8 cellular contexts compared by ENCODE assay signal in genomic region chr16:30921748-30922419, GRCh38. TPM values are rescaled to one million over a fixed set of nuclear protein-coding genes. Genes with fewer than 3 reads are reported as not detected.
DNase-seq lines count a peak whose midpoint lies in the region; ATAC-seq and TF ChIP-seq lines count a peak whose summit lies in the region.

No MANE protein-coding gene starts in this region.

- CTCF ChIA-PET in CD4-positive, alpha-beta memory T cell (lab: Charles Lee; ENCODE audit: partially characterized antibody), result interaction anchor here (0.6 to 4.7 kb wide), 5 partner anchors 17 to 77 kb away, joined by 4 to 80 read pairs (median 7); no protein-coding TSS in a partner anchor
- CTCF ChIA-PET in HEK293 (lab: Yijun Ruan, JAX), result interaction anchor here (0.6 to 4.0 kb wide), 8 partner anchors 69 to 890 kb away, joined by 3 to 31 read pairs (median 4); partner anchors contain the start of gene KAT8

- H3K4me3 ChIP-seq in CD4-positive, alpha-beta memory T cell (ENCODE audit: low read length in 2 of 2), result peak overlapping the region; percentile 59 to 92
- H3K4me3 ChIP-seq in HEK293 (ENCODE audit: low read depth, low read length) (peak overlapping the region; percentile 54), breast epithelium (peak overlapping the region; percentile 65 to 67 (median 65)), skin epidermis (peak overlapping the region; percentile 45 to 91 (median 67))

- H3K27ac ChIP-seq in CD4-positive, alpha-beta memory T cell (ENCODE audit: low read depth, low read length), result peak overlapping the region; percentile 90
- H3K27ac ChIP-seq in HEK293 (ENCODE audit: extremely low read depth, low read depth, low read length), result peak overlapping the region; percentile 25; the same call in 1 of the 2 replicates
- peak overlapping the region; percentile 89 for H3K27ac ChIP-seq in VCaP
- peak overlapping the region; percentile 94 to 97 for H3K27ac ChIP-seq in breast epithelium
- peak overlapping the region in 20 of 21 experiments; percentile 5 to 96 (median 87) for H3K27ac ChIP-seq in skin epidermis

- H3K36me3 Mint-ChIP-seq in CD4-positive, alpha-beta memory T cell, result peaks cover 0 to 14% of the 10 kb centered on the region in 2 donors

- TF ChIP-seq CTCF in HEK293 (tag by site-specific recombination; IDR thresholded peaks at IDR 0.05) (peak; percentile 90; the same call in 1 of the 2 replicates), VCaP (conservative IDR thresholded peaks at IDR 0.05) (peak; percentile 69), breast epithelium (IDR thresholded peaks at IDR 0.05) (peak; percentile 82 to 93 (median 91))

- ATAC-seq in GM21515 (IDR thresholded peaks at IDR 0.05; ENCODE audit: unreplicated experiment), result no peak

- peak; percentile 2 for TF ChIP-seq POLR2A in breast epithelium (IDR thresholded peaks at IDR 0.05)

- peaks cover 0 to 2% (median 0%) of the 10 kb centered on the region in 8 donors for H3K9me3 Mint-ChIP-seq in CD4-positive, alpha-beta memory T cell

- H3K27me3 Mint-ChIP-seq in CD4-positive, alpha-beta memory T cell, result no peaks in the 10 kb centered on the region

- H3K4me1 Mint-ChIP-seq in CD4-positive, alpha-beta memory T cell, result peaks cover 7 to 33% (median 17%) of the 10 kb centered on the region in 4 donors

- no peaks in the 10 kb centered on the region for H3K36me3 ChIP-seq in CD4-positive, alpha-beta memory T cell (ENCODE audit: insufficient read depth, low read length)
- H3K36me3 ChIP-seq in HEK293 (ENCODE audit: control insufficient read depth in 2 of 2, insufficient read depth in 1 of 2, low read length in 2 of 2), result peaks cover 0 to 23% of the 10 kb centered on the region in 2 experiments; a peak in 1 of 3 replicates
- no peaks in the 10 kb centered on the region for H3K36me3 ChIP-seq in breast epithelium

- DNase-seq in CD4-positive, alpha-beta memory T cell, result peak; percentile 81 to 90 (median 85)
- DNase-seq in NCI-H2171 treated with DMSO at 0.1 percent for 48 hours (lab: John Stamatoyannopoulos, UW) (peak; percentile 92), breast epithelium (ENCODE audit: low spot score in 2 of 2) (peak; percentile 92 to 93), iPS-NIHi11 (ENCODE audit: low spot score) (peak; percentile 88)

- no peaks in the 10 kb centered on the region for H3K9me3 ChIP-seq in CD4-positive, alpha-beta memory T cell (ENCODE audit: control insufficient read depth in 1 of 2, low read length in 2 of 2)
- H3K9me3 ChIP-seq in HEK293 (ENCODE audit: control insufficient read depth, insufficient read depth, low read depth, low read length), result no peaks in the 10 kb centered on the region
- no peaks in the 10 kb centered on the region for H3K9me3 ChIP-seq in breast epithelium

- POLR2A ChIA-PET in CD4-positive, alpha-beta memory T cell (lab: Charles Lee; ENCODE audit: partially characterized antibody), result interaction anchor here (0.5 to 1.1 kb wide), 9 partner anchors 20 to 947 kb away, joined by 3 to 18 read pairs (median 3); partner anchors contain the start of genes ARMC5 and FUS
- POLR2A ChIA-PET in HEK293 (lab: Yijun Ruan, JAX), result interaction anchor here (0.8 to 1.2 kb wide), 2 partner anchors 75 to 116 kb away, joined by 3 read pairs; no protein-coding TSS in a partner anchor

- H3K27me3 ChIP-seq in CD4-positive, alpha-beta memory T cell (ENCODE audit: insufficient read depth, low read length), result no peaks in the 10 kb centered on the region
- no peaks in the 10 kb centered on the region for H3K27me3 ChIP-seq in breast epithelium

- peaks cover 12% of the 10 kb centered on the region for H3K4me1 ChIP-seq in CD4-positive, alpha-beta memory T cell (ENCODE audit: insufficient read depth, low read length)
- no peaks in the 10 kb centered on the region for H3K4me1 ChIP-seq in HEK293 (ENCODE audit: control insufficient read depth, insufficient read depth, low read length)
- H3K4me1 ChIP-seq in breast epithelium, result peaks cover 0 to 7% of the 10 kb centered on the region in 2 donors

- peak overlapping the region; percentile 95 to 100 (median 99) for H3K4me3 Mint-ChIP-seq in CD4-positive, alpha-beta memory T cell

- intact Hi-C loops in CD4-positive, alpha-beta memory T cell (cut with micrococcal nuclease), result loop anchor here (1.0 to 2.0 kb wide), 13 partner anchors 20 to 947 kb away; partner anchors contain the start of genes FBRS, KAT8, PHKG2 and SETD1A
- intact Hi-C loops in breast epithelium (cut with DNase I; ENCODE audit: low total_unique reads), result no loop called here

- H3K27ac Mint-ChIP-seq in CD4-positive, alpha-beta memory T cell, result peak overlapping the region; percentile 98 to 100 (median 99)

TF ChIP-seq in HEK293, 187 proteins besides CTCF, POLR2A, EP300 and RAD21 (continues in another document):
- TF ChIP-seq ZNF785 (tag by site-specific recombination; IDR thresholded peaks at IDR 0.05) (peak; percentile 91; the same call in 1 of the 2 replicates), SP2 (tag by site-specific recombination; IDR thresholded peaks at IDR 0.05) (peak; percentile 93), ZNF692 (tag by site-specific recombination; IDR thresholded peaks at IDR 0.05) (0 out of 2 replicates have a peak, but pooled peaks have one; percentile 42), ZNF777 (tag by site-specific recombination; IDR thresholded peaks at IDR 0.05; ENCODE audit: borderline replicate concordance) (peak; percentile 16; the same call in 1 of the 2 replicates), GLI4 (tag by site-specific recombination; IDR thresholded peaks at IDR 0.05) (no peak), ZBTB20 (tag by site-specific recombination; IDR thresholded peaks at IDR 0.05) (peak; percentile 98), KLF17 (tag by site-specific recombination; IDR thresholded peaks at IDR 0.05) (peak; percentile 21; the same call in 1 of the 2 replicates), ZFHX2 (tag by site-specific recombination; conservative IDR thresholded peaks at IDR 0.05) (peak; percentile 25; the same call in 1 of the 2 replicates), IKZF3 (tag by site-specific recombination; IDR thresholded peaks at IDR 0.05) (peak; percentile 68; the same call in 1 of the 2 replicates), ZNF473 (tag by site-specific recombination; IDR thresholded peaks at IDR 0.05) (no peak), KLF7 (tag by site-specific recombination; IDR thresholded peaks at IDR 0.05; ENCODE audit: borderline replicate concordance) (peak; percentile 29; the same call in 1 of the 2 replicates), ZNF623 (tag by site-specific recombination; IDR thresholded peaks at IDR 0.05) (peak; percentile 34; the same call in 1 of the 2 replicates), ZNF175 (tag by site-specific recombination; IDR thresholded peaks at IDR 0.05) (no peak), ZNF571 (tag by site-specific recombination; IDR thresholded peaks at IDR 0.05) (no peak), ZNF585B (tag by site-specific recombination; IDR thresholded peaks at IDR 0.05) (no peak), KLF16 (tag by site-specific recombination; IDR thresholded peaks at IDR 0.05) (0 out of 2 replicates have a peak, but pooled peaks have one; percentile 16), ZNF610 (tag by site-specific recombination; IDR thresholded peaks at IDR 0.05; ENCODE audit: borderline replicate concordance) (peak; percentile 76), TRIM28 (IDR thresholded peaks at IDR 0.05; ENCODE audit: borderline replicate concordance, low read length) (0 out of 2 replicates have a peak, but pooled peaks have one; percentile 28)

RNA-seq across cellular contexts. Expression of gene FBXL19, which starts 1.5 kb away (rescaled TPM):
- total RNA-seq in CD4-positive, alpha-beta memory T cell, result 10 to 100 TPM; 15.6 to 15.8 TPM
- polyA plus RNA-seq in CD4-positive, alpha-beta memory T cell, result under 1 TPM in 1 of 2 donors, not detected in 1; 0.16 TPM
- total RNA-seq in breast epithelium, result 10 to 100 TPM in 1 of 3 donors, 1 to 10 TPM in 2; 4.5 to 12.7 (median 9.2) TPM

RNA-seq across cellular contexts. Expression of gene CTF1, which starts 25.5 kb away (rescaled TPM):
- total RNA-seq in CD4-positive, alpha-beta memory T cell, result under 1 TPM; 0.19 to 0.26 TPM
- not detected for polyA plus RNA-seq in CD4-positive, alpha-beta memory T cell
- total RNA-seq in breast epithelium, result 1 to 10 TPM; 2.6 to 4.5 (median 3.4) TPM

RNA-seq across cellular contexts. Expression of gene ORAI3, which starts 27.0 kb away (rescaled TPM):
- 10 to 100 TPM; 19.3 to 22.0 TPM for total RNA-seq in CD4-positive, alpha-beta memory T cell
- 10 to 100 TPM; 16.2 to 17.5 TPM for polyA plus RNA-seq in CD4-positive, alpha-beta memory T cell
- total RNA-seq in breast epithelium, result 10 to 100 TPM; 20.0 to 40.5 (median 25.9) TPM

RNA-seq across cellular contexts. Expression of gene BCL7C, which starts 28.0 kb away (rescaled TPM):
- total RNA-seq in CD4-positive, alpha-beta memory T cell, result 10 to 100 TPM; 25.5 to 27.3 TPM
- polyA plus RNA-seq in CD4-positive, alpha-beta memory T cell, result 10 to 100 TPM; 45.4 to 53.1 TPM
- total RNA-seq in breast epithelium, result 10 to 100 TPM; 29.4 to 47.2 (median 36.2) TPM

RNA-seq across cellular contexts. Expression of gene SETD1A, which starts 35.7 kb away (rescaled TPM):
- total RNA-seq in CD4-positive, alpha-beta memory T cell, result 10 to 100 TPM; 32.1 to 33.2 TPM
- polyA plus RNA-seq in CD4-positive, alpha-beta memory T cell, result 1 to 10 TPM in 1 of 2 donors, not detected in 1; 5.6 TPM
- 1 to 10 TPM; 4.8 to 5.6 (median 5.1) TPM for total RNA-seq in breast epithelium

Comparison
In these comparisons a context has a peak if more than half of its experiments do, and no peak if none do; other contexts are left out.
1. H3K27ac ChIP-seq: peak in every context shown above with its lines; median percentile 96 in breast epithelium; 90 in CD4-positive, alpha-beta memory T cell; 89 in VCaP; 87 in skin epidermis; 25 in HEK293.